Comparison of ENCODE assay signal across 19 cellular contexts in genomic region chr2:59905731-59906130, GRCh38.
"Had no signal": no experiment of that assay in that cellular context is flagged by ENCODE, and none has a peak within 500 bp of the region (broad histone marks: within the 10 kb centered on the region; RNA-seq: fewer than 3 reads in every experiment).

No MANE protein-coding gene starts in this region.

- H3K27ac ChIP-seq: foreskin keratinocyte, left ventricle myocardium inferior, lower lobe of right lung, neural progenitor cell, pancreas had no signal

- H3K9me3 Mint-ChIP-seq: endodermal cell; natural killer cell treated with Interleukin-12 subunit alpha and Interleukin-12 subunit beta and Interleukin-15 and Interleukin-18, amount 100 ng/mL, for 72 hours; neural progenitor cell had no signal

- H3K9me3 ChIP-seq: left ventricle myocardium inferior, lower lobe of right lung, pancreas had no signal

- H3K36me3 Mint-ChIP-seq: natural killer cell treated with Interleukin-12 subunit alpha and Interleukin-12 subunit beta and Interleukin-15 and Interleukin-18, amount 100 ng/mL, for 72 hours; neural progenitor cell had no signal

- H3K4me3 Mint-ChIP-seq: endodermal cell; natural killer cell treated with Interleukin-12 subunit alpha and Interleukin-12 subunit beta and Interleukin-15 and Interleukin-18, amount 100 ng/mL, for 72 hours; neural progenitor cell had no signal

- H2AFZ ChIP-seq: neural progenitor cell had no signal

- H3K9ac ChIP-seq: neural progenitor cell had no signal

- H3K27ac Mint-ChIP-seq: endodermal cell; natural killer cell treated with Interleukin-12 subunit alpha and Interleukin-12 subunit beta and Interleukin-15 and Interleukin-18, amount 100 ng/mL, for 72 hours; neural progenitor cell; progenitor cell of endocrine pancreas had no signal

- H3K36me3 ChIP-seq: left ventricle myocardium inferior, lower lobe of right lung, neural progenitor cell, pancreas had no signal

- H3K4me1 ChIP-seq: foreskin keratinocyte, left ventricle myocardium inferior, lower lobe of right lung, neural progenitor cell, pancreas had no signal

- DNase-seq: dermis blood vessel endothelial cell; endodermal cell; erythroblast; foreskin keratinocyte; kidney; left cardiac atrium; left ventricle myocardium inferior; lower lobe of right lung; mesenchymal stem cell; midbrain; nucleus accumbens; pancreas; right cardiac atrium; small intestine; stimulated activated CD4-positive, alpha-beta T cell treated with anti-CD3 and anti-CD28 coated beads, Interleukin-12 subunit alpha, Interleukin-12 subunit beta, amount 100 ng/mL, for 4 hours; stimulated activated naive CD4-positive, alpha-beta T cell had no signal

- H3K27me3 ChIP-seq: foreskin keratinocyte, neural progenitor cell, pancreas had no signal

- H3K4me2 ChIP-seq: neural progenitor cell had no signal

- ATAC-seq: foreskin keratinocyte; left cardiac atrium; lower lobe of right lung; natural killer cell treated with Interleukin-12 subunit alpha and Interleukin-12 subunit beta and Interleukin-15 and Interleukin-18, amount 100 ng/mL, for 72 hours; pancreas; right cardiac atrium had no signal

- H3K4me3 ChIP-seq: left ventricle myocardium inferior, lower lobe of right lung, neural progenitor cell, pancreas had no signal

- H3K27me3 Mint-ChIP-seq: natural killer cell treated with Interleukin-12 subunit alpha and Interleukin-12 subunit beta and Interleukin-15 and Interleukin-18, amount 100 ng/mL, for 72 hours; progenitor cell of endocrine pancreas had no signal
